Comparison of ENCODE assay signal across 1 cellular context in genomic region chr2:43218550-43219382, GRCh38.
TF ChIP-seq lines count a peak whose summit lies in the region.

No MANE protein-coding gene starts in this region.

TF ChIP-seq in K562, 482 proteins besides CTCF, POLR2A, EP300 and RAD21 (continued from another document):
- TF ChIP-seq ZBTB40 (IDR thresholded peaks at IDR 0.05) (no peak), ZBTB40 (CRISPR knock-in tag; IDR thresholded peaks at IDR 0.05) (no peak), FOXK2 (conservative IDR thresholded peaks at IDR 0.05 in 1 of 2, IDR thresholded peaks at IDR 0.05 in 1 of 2; ENCODE audit: low read depth in 2 of 2) (peak; percentile 52 to 59; a peak in 2 of 4 replicates), ZC3H4 (CRISPR knock-in tag; IDR thresholded peaks at IDR 0.05; ENCODE audit: borderline replicate concordance) (0 out of 2 replicates have a peak, but pooled peaks have one; percentile 40), PRPF4 (IDR thresholded peaks at IDR 0.05; ENCODE audit: insufficient read depth, low read depth, low read length, poor library complexity, severe bottlenecking) (no peak), KDM5B (IDR thresholded peaks at IDR 0.05; ENCODE audit: insufficient replicate concordance, low read depth, low read length) (peak; percentile 14), NR2C2 (CRISPR knock-in tag; IDR thresholded peaks at IDR 0.05) (no peak; the same call in 1 of the 2 replicates), NR2C2 (tag; IDR thresholded peaks at IDR 0.05) (0 out of 2 replicates have a peak, but pooled peaks have one; percentile 2), OTX1 (CRISPR knock-in tag; IDR thresholded peaks at IDR 0.05) (peak; percentile 80), MTA2 (IDR thresholded peaks at IDR 0.05; ENCODE audit: low read depth) (peak; percentile 7; the same call in 1 of the 2 replicates)
